9 cellular contexts compared by ENCODE assay signal in the genomic region with DNA sequence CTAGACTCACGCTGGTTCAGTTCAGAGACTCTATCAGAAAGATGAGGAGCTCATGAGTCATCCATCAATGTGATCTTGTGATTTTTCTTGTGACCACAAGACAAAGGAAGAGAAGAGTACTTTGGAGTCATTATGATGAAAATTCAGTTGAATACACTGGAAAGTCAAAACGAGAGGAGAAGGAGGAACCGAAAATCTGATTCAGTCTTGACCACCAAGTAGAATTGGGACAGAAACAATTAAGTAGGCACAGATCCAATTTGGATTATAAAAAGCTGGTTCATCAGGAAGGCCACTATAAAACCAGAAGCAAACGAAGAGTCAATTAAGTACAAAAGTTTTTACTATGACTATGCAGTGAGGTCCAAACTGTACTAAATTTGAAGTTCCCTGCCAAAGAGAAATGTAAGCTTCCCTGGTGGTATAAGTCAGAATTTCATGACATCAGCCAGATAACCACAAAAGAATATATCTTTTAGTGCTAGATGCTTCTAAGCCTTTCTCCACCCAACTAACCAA.
DNase-seq lines count a peak whose midpoint lies in the region; ATAC-seq, FAIRE-seq and TF ChIP-seq lines count a peak whose summit lies in the region.
"Had no signal": no experiment of that assay in that cellular context is flagged by ENCODE, and none has a peak within 500 bp of the region (broad histone marks: within the 10 kb centered on the region; RNA-seq: fewer than 3 reads in every experiment).

No MANE protein-coding gene starts in this region.

- H3K9me3 Mint-ChIP-seq in MCF 10A (ENCODE audit: unreplicated experiment), result no peaks in the 10 kb centered on the region

- DNase-seq in MCF 10A (ENCODE audit: unreplicated experiment) (peak; percentile 14), breast epithelium (ENCODE audit: low spot score in 2 of 2) (no peak), RCC 7860 (ENCODE audit: low spot score) (peak; percentile 69), fibroblast of pulmonary artery (ENCODE audit: low read depth) (peak; percentile 45), vagina (ENCODE audit: extremely low spot score in 2 of 2) (no peak), HuH-7.5 (ENCODE audit: low spot score) (no peak)
- no peak for DNase-seq in activated effector memory CD4-positive, alpha-beta T cell treated with Interleukin-2 at 50 U/mL for 16 hours

- H3K4me3 Mint-ChIP-seq in MCF 10A (ENCODE audit: unreplicated experiment), result no peak overlapping the region

- no TSS peak for BruUV-seq in MCF 10A (replicated peaks; lab: Mats Ljungman, UMichigan)

- no peak overlapping the region for H3K27ac Mint-ChIP-seq in MCF 10A (ENCODE audit: low read depth, unreplicated experiment)

- TF ChIP-seq CTCF in MCF 10A (IDR thresholded peaks at IDR 0.05; ENCODE audit: unreplicated experiment) (no peak), breast epithelium (IDR thresholded peaks at IDR 0.05) (no peak), fibroblast of pulmonary artery (IDR thresholded peaks at IDR 0.05; ENCODE audit: low read length, missing control alignments) (no peak), vagina (IDR thresholded peaks at IDR 0.05) (no peak)

- peak; percentile 82 for FAIRE-seq in RCC 7860 (lab: Jason Lieb, UNC)

- H3K4me3 ChIP-seq in breast epithelium (no peak overlapping the region), fibroblast of pulmonary artery (replicated peaks; ENCODE audit: low read depth, low read length) (no peak overlapping the region), vagina (no peak overlapping the region)
- H3K4me3 ChIP-seq: body of pancreas had no signal

- H3K4me1 ChIP-seq in breast epithelium (no peaks in the 10 kb centered on the region), vagina (peaks cover 17% of the 10 kb centered on the region)
- H3K4me1 ChIP-seq: body of pancreas had no signal

- H3K27me3 ChIP-seq in breast epithelium (no peaks in the 10 kb centered on the region), vagina (no peaks in the 10 kb centered on the region)
- H3K27me3 ChIP-seq: body of pancreas had no signal

- no peak overlapping the region for H3K27ac ChIP-seq in breast epithelium
- H3K27ac ChIP-seq in vagina, result peak overlapping the region; percentile 60

- H3K9me3 ChIP-seq in breast epithelium, result no peaks in the 10 kb centered on the region
- no peaks in the 10 kb centered on the region for H3K9me3 ChIP-seq in vagina
- H3K9me3 ChIP-seq: body of pancreas had no signal

- no peaks in the 10 kb centered on the region for H3K27me3 Mint-ChIP-seq in MCF 10A (ENCODE audit: insufficient read depth, unreplicated experiment)

- ATAC-seq in HG02763 (IDR thresholded peaks at IDR 0.05; ENCODE audit: unreplicated experiment), result peak; percentile 48
- ATAC-seq: body of pancreas had no signal

- peaks cover 9% of the 10 kb centered on the region for H3K4me1 Mint-ChIP-seq in MCF 10A (ENCODE audit: insufficient read depth, unreplicated experiment)

- TF ChIP-seq POLR2A in breast epithelium (IDR thresholded peaks at IDR 0.05) (no peak), vagina (IDR thresholded peaks at IDR 0.05) (no peak)

- POLR2A ChIA-PET in MCF 10A (lab: Yijun Ruan, JAX), result interaction anchor here (1.7 kb wide), 1 partner anchor 13 kb away, joined by 5 read pairs; no protein-coding TSS in a partner anchor

- H3K36me3 ChIP-seq in breast epithelium, result no peaks in the 10 kb centered on the region
- H3K36me3 ChIP-seq in vagina, result no peaks in the 10 kb centered on the region

- CTCF ChIA-PET in MCF 10A (lab: Yijun Ruan, JAX), result interaction anchor here (0.6 to 0.7 kb wide), 2 partner anchors 43 to 294 kb away, joined by 3 read pairs; no protein-coding TSS in a partner anchor

- intact Hi-C loops in MCF 10A (cut with micrococcal nuclease), result no loop called here
- intact Hi-C loops in breast epithelium (cut with DNase I; ENCODE audit: low total_unique reads), result no loop called here
- intact Hi-C loops in vagina (cut with DNase I), result no loop called here

- H3K36me3 Mint-ChIP-seq in MCF 10A (ENCODE audit: insufficient read depth, unreplicated experiment), result peaks cover 5% of the 10 kb centered on the region

Comparison
In these comparisons a context has a peak if more than half of its experiments do, and no peak if none do; other contexts are left out.
1. DNase-seq: peak in MCF 10A (single experiment), RCC 7860 (single experiment) and fibroblast of pulmonary artery (single experiment); none in breast epithelium (0 of 2), vagina (0 of 2), HuH-7.5 (single experiment) and activated effector memory CD4-positive, alpha-beta T cell treated with Interleukin-2 at 50 U/mL for 16 hours (single experiment).